In genomic region chr5:163914911-163915310, GRCh38 we compare ENCODE assay signal across 8 cellular contexts.
DNase-seq lines count a peak whose midpoint lies in the region; ATAC-seq lines count a peak whose summit lies in the region.

No MANE protein-coding gene starts in this region.

- H3K9me3 Mint-ChIP-seq in activated T-helper 1 cell treated with anti-CD3 and anti-CD28 coated beads, Interleukin-12 subunit alpha, Interleukin-12 subunit beta, Interleukin-2, Interleukin-4 antibody, amounts not matched to agents 30 ng/mL and 10 ng/mL and 1 ng/mL, durations not matched to agents 14 hours and 24 hours and 36 hours = peaks cover 15% of the 10 kb centered on the region

- WGBS in mesendoderm (ENCODE audit: extremely low coverage, insufficient coverage, low lambda C conversion rate) = no CpG with 5 or more reads among the region's 5 CpGs

- H3K27ac ChIP-seq in mesendoderm (ENCODE audit: low read depth, low read length) = no peak overlapping the region

- no peak overlapping the region for H3K4ac ChIP-seq in mesendoderm (ENCODE audit: low read depth, low read length)

- H3K36me3 Mint-ChIP-seq in activated T-helper 1 cell treated with anti-CD3 and anti-CD28 coated beads, Interleukin-12 subunit alpha, Interleukin-12 subunit beta, Interleukin-2, Interleukin-4 antibody, amounts not matched to agents 30 ng/mL and 10 ng/mL and 1 ng/mL, durations not matched to agents 14 hours and 24 hours and 36 hours (ENCODE audit: low read depth) = no peaks in the 10 kb centered on the region

- no peak overlapping the region for H3K23ac ChIP-seq in mesendoderm (ENCODE audit: low read length)

- H3K56ac ChIP-seq in mesendoderm (ENCODE audit: low read length) = no peak overlapping the region

- H2AK5ac ChIP-seq in mesendoderm (ENCODE audit: low read length) = no peak overlapping the region

- H3K36me3 ChIP-seq in mesendoderm (ENCODE audit: control insufficient read depth, insufficient read depth, low read length) = no peaks in the 10 kb centered on the region

- no peak overlapping the region for H3K9ac ChIP-seq in mesendoderm (ENCODE audit: low read length)

- DNase-seq in NCI-H748 (lab: John Stamatoyannopoulos, UW; ENCODE audit: unreplicated experiment) = peak; percentile 87
- DNase-seq in mesendoderm = peak; percentile 58
- no peak for DNase-seq in activated T-cell treated with anti-CD3 and anti-CD28 coated beads, Interleukin-2, amount 50 U/mL, for 48 hours
- no peak for DNase-seq in HT-29 (ENCODE audit: low spot score)
- no peak for DNase-seq in activated T-helper 1 cell treated with anti-CD3 and anti-CD28 coated beads, Interleukin-12 subunit alpha, Interleukin-12 subunit beta, Interleukin-2, Interleukin-4 antibody, amounts not matched to agents 30 ng/mL and 10 ng/mL and 1 ng/mL, durations not matched to agents 14 hours and 24 hours and 36 hours (ENCODE audit: low spot score)
- DNase-seq in central memory CD4-positive, alpha-beta T cell = no peak

- H3K79me1 ChIP-seq in mesendoderm (ENCODE audit: low read length) = no peaks in the 10 kb centered on the region

- no peak overlapping the region for H4K8ac ChIP-seq in mesendoderm (ENCODE audit: low read depth, low read length)

- H3K27me3 ChIP-seq in mesendoderm (ENCODE audit: insufficient read depth, low read length, poor library complexity) = no peaks in the 10 kb centered on the region

- H3K4me3 Mint-ChIP-seq in activated T-helper 1 cell treated with anti-CD3 and anti-CD28 coated beads, Interleukin-12 subunit alpha, Interleukin-12 subunit beta, Interleukin-2, Interleukin-4 antibody, amounts not matched to agents 30 ng/mL and 10 ng/mL and 1 ng/mL, durations not matched to agents 14 hours and 24 hours and 36 hours = no peak overlapping the region

- H3K27me3 Mint-ChIP-seq in activated T-helper 1 cell treated with anti-CD3 and anti-CD28 coated beads, Interleukin-12 subunit alpha, Interleukin-12 subunit beta, Interleukin-2, Interleukin-4 antibody, amounts not matched to agents 30 ng/mL and 10 ng/mL and 1 ng/mL, durations not matched to agents 14 hours and 24 hours and 36 hours (ENCODE audit: insufficient read depth) = no peaks in the 10 kb centered on the region

- no peaks in the 10 kb centered on the region for H3K79me2 ChIP-seq in mesendoderm (ENCODE audit: control insufficient read depth, insufficient read depth, low read length)

- H2BK5ac ChIP-seq in mesendoderm (ENCODE audit: low read length) = no peak overlapping the region

- H2BK120ac ChIP-seq in mesendoderm (ENCODE audit: low read depth, low read length) = no peak overlapping the region

- H3K27ac Mint-ChIP-seq in activated T-helper 1 cell treated with anti-CD3 and anti-CD28 coated beads, Interleukin-12 subunit alpha, Interleukin-12 subunit beta, Interleukin-2, Interleukin-4 antibody, amounts not matched to agents 30 ng/mL and 10 ng/mL and 1 ng/mL, durations not matched to agents 14 hours and 24 hours and 36 hours = no peak overlapping the region

- H3K4me2 ChIP-seq in mesendoderm (ENCODE audit: low read length) = no peak overlapping the region

- no peak overlapping the region for H3K4me3 ChIP-seq in mesendoderm (ENCODE audit: low read length)

- H3K4me1 ChIP-seq in mesendoderm (ENCODE audit: control insufficient read depth, low read depth, low read length) = peaks cover 5% of the 10 kb centered on the region

- no peak overlapping the region for H3K18ac ChIP-seq in mesendoderm (ENCODE audit: low read length)

- H3K4me1 Mint-ChIP-seq in activated T-helper 1 cell treated with anti-CD3 and anti-CD28 coated beads, Interleukin-12 subunit alpha, Interleukin-12 subunit beta, Interleukin-2, Interleukin-4 antibody, amounts not matched to agents 30 ng/mL and 10 ng/mL and 1 ng/mL, durations not matched to agents 14 hours and 24 hours and 36 hours (ENCODE audit: low read depth) = no peaks in the 10 kb centered on the region

- ATAC-seq in GM18873 (IDR thresholded peaks at IDR 0.05; ENCODE audit: low FRiP score, unreplicated experiment) (peak; percentile 36), HG02943 (IDR thresholded peaks at IDR 0.05; ENCODE audit: low read depth, unreplicated experiment) (peak; percentile 53)

- intact Hi-C loops in activated T-helper 1 cell treated with anti-CD3 and anti-CD28 coated beads, Interleukin-12 subunit alpha, Interleukin-12 subunit beta, Interleukin-2, Interleukin-4 antibody, amounts not matched to agents 30 ng/mL and 10 ng/mL and 1 ng/mL, durations not matched to agents 14 hours and 24 hours and 36 hours (cut with micrococcal nuclease) = no loop called here

- no peak overlapping the region for H2BK15ac ChIP-seq in mesendoderm (replicated peaks; ENCODE audit: low read depth)

- no peak overlapping the region for H4K5ac ChIP-seq in mesendoderm (ENCODE audit: low read length)

Comparison
In these comparisons a context has a peak if more than half of its experiments do, and no peak if none do; other contexts are left out.
1. DNase-seq: peak in NCI-H748 (single experiment) and mesendoderm (single experiment); none in activated T-cell treated with anti-CD3 and anti-CD28 coated beads, Interleukin-2, amount 50 U/mL, for 48 hours (0 of 2), HT-29 (single experiment), activated T-helper 1 cell treated with anti-CD3 and anti-CD28 coated beads, Interleukin-12 subunit alpha, Interleukin-12 subunit beta, Interleukin-2, Interleukin-4 antibody, amounts not matched to agents 30 ng/mL and 10 ng/mL and 1 ng/mL, durations not matched to agents 14 hours and 24 hours and 36 hours (single experiment) and central memory CD4-positive, alpha-beta T cell (single experiment).